Comparison of ENCODE assay signal across 16 cellular contexts in the genomic region with DNA sequence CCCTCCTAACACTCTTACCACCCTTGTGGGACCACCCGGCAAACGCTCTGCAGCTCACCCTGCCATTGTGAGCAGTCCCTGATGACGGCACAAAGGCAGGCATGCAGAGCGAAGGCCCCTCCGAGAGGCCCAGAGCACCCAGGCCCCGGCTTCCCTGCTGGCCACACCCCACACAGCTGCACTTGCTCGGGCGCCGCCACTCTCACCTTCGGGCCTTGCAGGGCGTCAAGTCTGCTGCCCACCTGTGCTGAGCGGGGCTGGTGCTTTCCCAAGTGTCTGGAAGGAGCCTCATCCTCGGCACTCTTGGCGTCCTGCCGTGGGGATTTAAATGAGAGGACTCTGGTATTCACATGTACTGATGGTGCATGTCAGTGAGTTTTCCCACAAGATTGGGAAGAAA.
"Had no signal": no experiment of that assay in that cellular context is flagged by ENCODE, and none has a peak within 500 bp of the region (broad histone marks: within the 10 kb centered on the region; RNA-seq: fewer than 3 reads in every experiment).

No MANE protein-coding gene starts in this region.

- H3K27me3 Mint-ChIP-seq: activated CD4-positive, alpha-beta T cell treated with anti-CD3 and anti-CD28 coated beads, Interleukin-2, amount 10 ng/mL, durations not matched to agents 24 days and 14 days; stimulated activated naive B cell treated with anti-CD40 and anti-IgM and Interleukin-4, amounts not matched to agents 10 μg/mL and 1 μg/mL and 100 μg/mL, for 72 hours had no signal

- H3K9me3 ChIP-seq: colonic mucosa, thoracic aorta had no signal

- H3K27ac Mint-ChIP-seq: activated T-cell treated with anti-CD3 and anti-CD28 coated beads, Interleukin-2, amount 50 U/mL, for 72 hours; mesothelial cell of epicardium; nephron progenitor cell; stimulated activated naive B cell treated with anti-CD40 and anti-IgM and Interleukin-4, amounts not matched to agents 10 μg/mL and 1 μg/mL and 100 μg/mL, for 72 hours had no signal

- ATAC-seq: stimulated activated naive B cell treated with anti-CD40 and anti-IgM and Interleukin-4, amounts not matched to agents 10 μg/mL and 1 μg/mL and 100 μg/mL, for 72 hours had no signal

- DNase-seq: activated CD4-positive, alpha-beta T cell treated with anti-CD3 and anti-CD28 coated beads, Interleukin-2, amount 10 ng/mL, durations not matched to agents 24 days and 14 days; activated CD4-positive, CD25-positive, alpha-beta regulatory T cell; activated gamma-delta T cell; activated T-cell treated with anti-CD3 and anti-CD28 coated beads, Interleukin-2, amount 50 U/mL, for 72 hours; aorta; brain microvascular endothelial cell; colonic mucosa; erythroblast; foreskin melanocyte; nephron progenitor cell; occipital lobe; stimulated activated naive B cell treated with anti-CD40 and anti-IgM and Interleukin-4, amounts not matched to agents 10 μg/mL and 1 μg/mL and 100 μg/mL, for 72 hours; T-helper 9 cell had no signal

- H3K27ac ChIP-seq: brain microvascular endothelial cell, colonic mucosa, thoracic aorta had no signal

- H3K27me3 ChIP-seq: brain microvascular endothelial cell, colonic mucosa had no signal

- H3K9me3 Mint-ChIP-seq: activated CD4-positive, alpha-beta T cell treated with anti-CD3 and anti-CD28 coated beads, Interleukin-2, amount 10 ng/mL, durations not matched to agents 24 days and 14 days; activated T-cell treated with anti-CD3 and anti-CD28 coated beads, Interleukin-2, amount 50 U/mL, for 72 hours; mesothelial cell of epicardium; nephron progenitor cell; stimulated activated naive B cell treated with anti-CD40 and anti-IgM and Interleukin-4, amounts not matched to agents 10 μg/mL and 1 μg/mL and 100 μg/mL, for 72 hours had no signal

- H3K4me1 ChIP-seq: colonic mucosa had no signal

- H3K4me3 ChIP-seq: colonic mucosa, lung, thoracic aorta had no signal

- H3K36me3 ChIP-seq: brain microvascular endothelial cell, colonic mucosa had no signal

- H3K4me3 Mint-ChIP-seq: mesothelial cell of epicardium; nephron progenitor cell; stimulated activated naive B cell treated with anti-CD40 and anti-IgM and Interleukin-4, amounts not matched to agents 10 μg/mL and 1 μg/mL and 100 μg/mL, for 72 hours had no signal

- H3K4me1 Mint-ChIP-seq: mesothelial cell of epicardium; stimulated activated naive B cell treated with anti-CD40 and anti-IgM and Interleukin-4, amounts not matched to agents 10 μg/mL and 1 μg/mL and 100 μg/mL, for 72 hours had no signal
